In genomic region chr7:94630855-94631254, GRCh38 we compare ENCODE assay signal across 12 cellular contexts. TPM values are rescaled to one million over a fixed set of nuclear protein-coding genes. Genes with fewer than 3 reads are reported as not detected.
DNase-seq lines count a peak whose midpoint lies in the region; ATAC-seq and TF ChIP-seq lines count a peak whose summit lies in the region.
"Had no signal": no experiment of that assay in that cellular context is flagged by ENCODE, and none has a peak within 500 bp of the region (broad histone marks: within the 10 kb centered on the region; RNA-seq: fewer than 3 reads in every experiment).

No MANE protein-coding gene starts in this region.

- H3K4me3 Mint-ChIP-seq in chondrocyte (ENCODE audit: unreplicated experiment): no peak overlapping the region
- H3K4me3 Mint-ChIP-seq: CD8-positive, alpha-beta memory T cell had no signal

- no peaks in the 10 kb centered on the region for H3K36me3 ChIP-seq in neural cell (ENCODE audit: insufficient read depth, low read length)

- H3K4me2 ChIP-seq in neural cell (ENCODE audit: low read length): no peak overlapping the region

- H3F3A ChIP-seq in neural cell (ENCODE audit: insufficient read depth, low read length, poor library complexity, severe bottlenecking): peaks cover 2% of the 10 kb centered on the region

- H3K36me3 Mint-ChIP-seq in chondrocyte (ENCODE audit: low read depth): no peaks in the 10 kb centered on the region
- H3K36me3 Mint-ChIP-seq: CD8-positive, alpha-beta memory T cell had no signal

- no peak overlapping the region for H2AFZ ChIP-seq in neural cell (ENCODE audit: low read depth, low read length)

- no peaks in the 10 kb centered on the region for H3K9me3 Mint-ChIP-seq in chondrocyte (ENCODE audit: low read depth)
- H3K9me3 Mint-ChIP-seq: CD8-positive, alpha-beta memory T cell had no signal

- H3K4me1 Mint-ChIP-seq in chondrocyte (ENCODE audit: low read depth): peaks cover 35% of the 10 kb centered on the region
- H3K4me1 Mint-ChIP-seq: CD8-positive, alpha-beta memory T cell had no signal

- no peak for DNase-seq in chondrocyte (ENCODE audit: low spot score)
- no peak for DNase-seq in cerebellar cortex (ENCODE audit: low spot score)
- no peak for DNase-seq in left ventricle myocardium superior
- DNase-seq: CD8-positive, alpha-beta memory T cell; DMS79 treated with DMSO at 0.1 percent for 48 hours; NCI-H187 treated with DMSO at 0.1 percent for 48 hours; NCI-H526 treated with DMSO at 0.1 percent for 48 hours; SW 1271 had no signal

- TF ChIP-seq RAD21 in neural cell (conservative IDR thresholded peaks at IDR 0.05): no peak

- TF ChIP-seq CTCF in chondrocyte (IDR thresholded peaks at IDR 0.05) (no peak), neural cell (IDR thresholded peaks at IDR 0.05; ENCODE audit: poor library complexity, severe bottlenecking) (no peak)

- H3K9ac ChIP-seq in neural cell (ENCODE audit: low read length): no peak overlapping the region

- H3K27me3 Mint-ChIP-seq in chondrocyte (ENCODE audit: low read depth): no peaks in the 10 kb centered on the region

- H3K4me3 ChIP-seq in neural cell (ENCODE audit: low read length): no peak overlapping the region

- no peaks in the 10 kb centered on the region for H4K20me1 ChIP-seq in neural cell (ENCODE audit: insufficient read depth)

- ATAC-seq in GM18868 (IDR thresholded peaks at IDR 0.05; ENCODE audit: unreplicated experiment) (peak; percentile 45), HG03432 (IDR thresholded peaks at IDR 0.05; ENCODE audit: unreplicated experiment) (peak; percentile 42), left ventricle myocardium superior (no peak), GM19467 (IDR thresholded peaks at IDR 0.05; ENCODE audit: unreplicated experiment) (no peak)

- no peak for TF ChIP-seq EP300 in neural cell (conservative IDR thresholded peaks at IDR 0.05; ENCODE audit: poor library complexity, severe bottlenecking)

- peak overlapping the region; percentile 29 for H3K27ac Mint-ChIP-seq in chondrocyte (ENCODE audit: unreplicated experiment)
- H3K27ac Mint-ChIP-seq: CD8-positive, alpha-beta memory T cell had no signal

- H3K27me3 ChIP-seq in neural cell (ENCODE audit: insufficient read depth, low read depth, low read length): no peaks in the 10 kb centered on the region

- no peaks in the 10 kb centered on the region for H3K9me3 ChIP-seq in neural cell (ENCODE audit: low read length)

- peaks cover 25% of the 10 kb centered on the region for H3K79me2 ChIP-seq in neural cell (replicated peaks; ENCODE audit: insufficient read depth, low read length)

- H3K9me2 ChIP-seq in neural cell (ENCODE audit: insufficient read depth, low read length): no peaks in the 10 kb centered on the region

- intact Hi-C loops in left ventricle myocardium superior (cut with micrococcal nuclease): no loop called here

- H3K27ac ChIP-seq in neural cell (ENCODE audit: low read length): peak overlapping the region; percentile 89

TF ChIP-seq in neural cell, 6 proteins besides CTCF, POLR2A, EP300 and RAD21:
- TF ChIP-seq POLR2AphosphoS5 (IDR thresholded peaks at IDR 0.05): no peak
- no peak for TF ChIP-seq EZH2 (IDR thresholded peaks at IDR 0.05; ENCODE audit: borderline replicate concordance, insufficient read depth, low read length, poor library complexity, severe bottlenecking)
- TF ChIP-seq REST (IDR thresholded peaks at IDR 0.05; ENCODE audit: borderline replicate concordance): no peak
- no peak for TF ChIP-seq SMC3 (conservative IDR thresholded peaks at IDR 0.05; ENCODE audit: poor library complexity)
- TF ChIP-seq TAF1 (IDR thresholded peaks at IDR 0.05; ENCODE audit: low read depth): no peak
- no peak for TF ChIP-seq MXI1 (conservative IDR thresholded peaks at IDR 0.05; ENCODE audit: poor library complexity, severe bottlenecking)

RNA-seq across cellular contexts. Expression of gene SGCE, which starts 25.1 kb away (rescaled TPM):
- total RNA-seq in chondrocyte (61.1 to 76.8 TPM (median 72.3 TPM) in 3 replicates), left ventricle myocardium superior (17.4 TPM)
- polyA plus RNA-seq in neural cell: 94.6 and 119 TPM in 2 replicates
- 158 and 167 TPM in 2 replicates for polyA minus RNA-seq in neural cell

Comparison
In these comparisons a context has a peak if more than half of its experiments do, and no peak if none do; other contexts are left out.
1. ATAC-seq: peak in GM18868 (single experiment) and HG03432 (single experiment); none in left ventricle myocardium superior (single experiment) and GM19467 (single experiment).